9 cellular contexts compared by ENCODE assay signal in genomic region chr7:143385891-143386781, GRCh38. TPM values are rescaled to one million over a fixed set of nuclear protein-coding genes. Genes with fewer than 3 reads are reported as not detected.
DNase-seq lines count a peak whose midpoint lies in the region; ATAC-seq and TF ChIP-seq lines count a peak whose summit lies in the region.
"Had no signal": no experiment of that assay in that cellular context is flagged by ENCODE, and none has a peak within 500 bp of the region (broad histone marks: within the 10 kb centered on the region; RNA-seq: fewer than 3 reads in every experiment).

No MANE protein-coding gene starts in this region.

- TF ChIP-seq CTCF in RWPE1 (conservative IDR thresholded peaks at IDR 0.05; ENCODE audit: low read depth) = no peak
- no peak for TF ChIP-seq CTCF in foreskin fibroblast (IDR thresholded peaks at IDR 0.05; ENCODE audit: low read depth, low read length)
- no peak for TF ChIP-seq CTCF in spleen (IDR thresholded peaks at IDR 0.05 in 8 of 11, conservative IDR thresholded peaks at IDR 0.05 in 3 of 11)

- CTCF ChIA-PET in RWPE1 (lab: Yijun Ruan, JAX) = no interaction called here

- H3K27me3 ChIP-seq in spleen (replicated peaks in 1 of 7) = no peaks in the 10 kb centered on the region
- H3K27me3 ChIP-seq: cardiac muscle cell had no signal

- ATAC-seq in GM21447 (IDR thresholded peaks at IDR 0.05; ENCODE audit: unreplicated experiment) (peak; percentile 50), GM19452 (IDR thresholded peaks at IDR 0.05; ENCODE audit: unreplicated experiment) (no peak)

- H3K4me3 ChIP-seq in foreskin fibroblast (ENCODE audit: low read depth in 1 of 2, low read length in 2 of 2) = peak overlapping the region; percentile 14 to 95
- H3K4me3 ChIP-seq in spleen = peak overlapping the region in 5 of 8 donors; percentile 10 to 98 (median 16)
- H3K4me3 ChIP-seq: cardiac muscle cell had no signal

- POLR2A ChIA-PET in RWPE1 (lab: Yijun Ruan, JAX; ENCODE audit: low non-redundant PET) = no interaction called here

- H3K36me3 ChIP-seq in spleen = peaks cover 3 to 76% (median 41%) of the 10 kb centered on the region in 6 donors

- 15 to 29% (median 21%) methylated on average over 19 of the region's 19 CpGs for WGBS in spleen, 5 donors

- H3K27ac ChIP-seq in RWPE1 (peak overlapping the region; percentile 40), spleen (peak overlapping the region in 7 of 8 donors; percentile 9 to 100 (median 62))
- H3K27ac ChIP-seq: cardiac muscle cell had no signal

- DNase-seq in RWPE1 (ENCODE audit: low spot score) (no peak), foreskin fibroblast (peak in 1 of 2 donors; percentile 54), spleen (peak; percentile 88), NCI-H748 (lab: John Stamatoyannopoulos, UW; ENCODE audit: unreplicated experiment) (no peak), NCI-H69 (lab: John Stamatoyannopoulos, UW) (no peak)

- H3K9me3 ChIP-seq in spleen = no peaks in the 10 kb centered on the region

- TF ChIP-seq POLR2A in spleen (IDR thresholded peaks at IDR 0.05) = no peak

- H3K4me1 ChIP-seq in spleen = peaks cover 21 to 97% (median 75%) of the 10 kb centered on the region in 6 donors

- intact Hi-C loops in spleen (cut with DNase I; ENCODE audit: low total_unique reads) = no loop called here

RNA-seq across cellular contexts. Expression of gene ZYX, which starts 5.0 kb away (rescaled TPM):
- total RNA-seq in spleen = 100 to 1,000 TPM; 104 to 439 (median 211) TPM
- polyA plus RNA-seq in spleen = 10 to 100 TPM; 50.3 to 95.6 (median 53.6) TPM

RNA-seq across cellular contexts. Expression of gene EPHA1, which starts 22.5 kb away (rescaled TPM):
- total RNA-seq in spleen = 1 to 10 TPM; 1.3 to 4.5 (median 3.8) TPM
- 1 to 10 TPM in 2 of 3 donors, under 1 TPM in 1; 0.80 to 1.5 (median 1.1) TPM for polyA plus RNA-seq in spleen

RNA-seq across cellular contexts. Expression of gene FAM131B, which starts 23.6 kb away (rescaled TPM):
- total RNA-seq in spleen = 1 to 10 TPM in 1 of 7 donors, under 1 TPM in 6; 0.20 to 1.4 (median 0.74) TPM
- under 1 TPM; 0.04 to 0.10 (median 0.09) TPM for polyA plus RNA-seq in spleen

RNA-seq across cellular contexts. Expression of gene TAS2R60, which starts 57.1 kb away (rescaled TPM):
- total RNA-seq in spleen = 1 to 10 TPM in 2 of 7 donors, under 1 TPM in 3, not detected in 2; 0.30 to 2.2 (median 0.85) TPM
- polyA plus RNA-seq in spleen = not detected
- total RNA-seq: cardiac muscle cell had no signal
- polyA plus RNA-seq: cardiac muscle cell, IgD-negative memory B cell had no signal
